ENCODE assay signal across 16 cellular contexts in the genomic region with DNA sequence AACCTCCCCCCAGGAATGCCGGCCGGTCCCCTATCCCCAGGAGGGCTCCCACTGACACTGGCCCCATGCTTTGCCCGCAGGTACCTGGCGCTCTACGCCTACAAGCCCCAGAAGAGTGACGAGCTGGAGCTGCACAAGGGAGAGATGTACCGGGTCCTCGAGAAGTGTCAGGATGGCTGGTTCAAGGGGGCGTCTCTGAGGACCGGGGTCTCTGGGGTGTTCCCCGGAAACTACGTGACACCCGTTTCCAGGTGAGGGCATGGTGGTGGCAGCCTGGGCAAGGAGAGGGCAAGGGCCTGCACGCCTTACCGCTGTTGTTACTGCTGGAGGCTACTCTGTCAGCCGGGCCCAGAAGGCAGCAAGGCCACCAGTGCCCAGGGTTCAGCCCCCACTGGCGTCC.
DNase-seq lines count a peak whose midpoint lies in the region; ATAC-seq and TF ChIP-seq lines count a peak whose summit lies in the region.
"Had no signal": no experiment of that assay in that cellular context is flagged by ENCODE, and none has a peak within 500 bp of the region (broad histone marks: within the 10 kb centered on the region; RNA-seq: fewer than 3 reads in every experiment).

No MANE protein-coding gene starts in this region.

- no peaks in the 10 kb centered on the region for H3K4me1 ChIP-seq in trophoblast cell (ENCODE audit: control insufficient read depth in 1 of 2, insufficient read depth in 2 of 2, low read length in 2 of 2)

- no peak overlapping the region for H3K4me2 ChIP-seq in trophoblast cell (ENCODE audit: low read length)

- no peak overlapping the region for H3K4me3 Mint-ChIP-seq in activated naive CD8-positive, alpha-beta T cell treated with anti-CD3 and anti-CD28 coated beads, Interleukin-2, amount 10 ng/mL, durations not matched to agents 7 days and 5 days
- H3K4me3 Mint-ChIP-seq in activated naive CD8-positive, alpha-beta T cell treated with anti-CD3 and anti-CD28 coated beads for 36 hours, result no peak overlapping the region
- H3K4me3 Mint-ChIP-seq in osteocyte (ENCODE audit: unreplicated experiment), result no peak overlapping the region
- H3K4me3 Mint-ChIP-seq in stimulated activated memory B cell treated with anti-CD40 and anti-IgM and Interleukin-4, amounts not matched to agents 10 μg/mL and 1 μg/mL and 100 μg/mL, for 72 hours, result no peak overlapping the region
- H3K4me3 Mint-ChIP-seq: CD8-positive, alpha-beta memory T cell had no signal

- peaks cover 4% of the 10 kb centered on the region for H3K9me3 ChIP-seq in trophoblast cell (ENCODE audit: insufficient read depth, low read depth, low read length)
- H3K9me3 ChIP-seq: BLaER1, Caco-2 had no signal

- no peaks in the 10 kb centered on the region for H3K27me3 ChIP-seq in trophoblast cell (ENCODE audit: insufficient read depth, low read length)
- H3K27me3 ChIP-seq: BLaER1 had no signal

- peaks cover 1% of the 10 kb centered on the region for H3K4me1 Mint-ChIP-seq in activated naive CD8-positive, alpha-beta T cell treated with anti-CD3 and anti-CD28 coated beads, Interleukin-2, amount 10 ng/mL, durations not matched to agents 7 days and 5 days
- H3K4me1 Mint-ChIP-seq in activated naive CD8-positive, alpha-beta T cell treated with anti-CD3 and anti-CD28 coated beads for 36 hours, result no peaks in the 10 kb centered on the region
- H3K4me1 Mint-ChIP-seq in osteocyte (ENCODE audit: unreplicated experiment), result peaks cover 44% of the 10 kb centered on the region
- H3K4me1 Mint-ChIP-seq in stimulated activated memory B cell treated with anti-CD40 and anti-IgM and Interleukin-4, amounts not matched to agents 10 μg/mL and 1 μg/mL and 100 μg/mL, for 72 hours, result no peaks in the 10 kb centered on the region
- H3K4me1 Mint-ChIP-seq: CD8-positive, alpha-beta memory T cell had no signal

- POLR2A ChIA-PET in activated naive CD8-positive, alpha-beta T cell treated with anti-CD3 and anti-CD28 coated beads, Interleukin-2, amount 10 ng/mL, durations not matched to agents 7 days and 5 days (lab: Charles Lee), result no interaction called here

- no peak overlapping the region for H2AFZ ChIP-seq in trophoblast cell (ENCODE audit: insufficient read depth, low read length, poor library complexity)
- H2AFZ ChIP-seq: GM23248 had no signal

- no peak for TF ChIP-seq CTCF in osteocyte (IDR thresholded peaks at IDR 0.05)

- H2BK120ac ChIP-seq in trophoblast cell (ENCODE audit: insufficient read depth, low read length, poor library complexity), result no peak overlapping the region

- no peak overlapping the region for H4K12ac ChIP-seq in trophoblast cell (ENCODE audit: low read depth, low read length)

- H3K9ac ChIP-seq in trophoblast cell (ENCODE audit: low read length), result no peak overlapping the region
- H3K9ac ChIP-seq: BLaER1, GM23248 had no signal

- no peak overlapping the region for H3K27ac ChIP-seq in trophoblast cell (ENCODE audit: low read depth, low read length)
- H3K27ac ChIP-seq: 22Rv1, GM23248 had no signal

- peak overlapping the region; percentile 75 for H3K27ac Mint-ChIP-seq in activated naive CD8-positive, alpha-beta T cell treated with anti-CD3 and anti-CD28 coated beads, Interleukin-2, amount 10 ng/mL, durations not matched to agents 7 days and 5 days
- H3K27ac Mint-ChIP-seq in activated naive CD8-positive, alpha-beta T cell treated with anti-CD3 and anti-CD28 coated beads for 36 hours, result no peak overlapping the region
- peak overlapping the region; percentile 38 for H3K27ac Mint-ChIP-seq in osteocyte (ENCODE audit: unreplicated experiment)
- no peak overlapping the region for H3K27ac Mint-ChIP-seq in stimulated activated memory B cell treated with anti-CD40 and anti-IgM and Interleukin-4, amounts not matched to agents 10 μg/mL and 1 μg/mL and 100 μg/mL, for 72 hours

- H3K79me2 ChIP-seq in trophoblast cell (ENCODE audit: control insufficient read depth, insufficient read depth, low read length, poor library complexity), result no peaks in the 10 kb centered on the region

- no peak overlapping the region for H2AK5ac ChIP-seq in trophoblast cell (ENCODE audit: low read length)

- no peak overlapping the region for H2BK12ac ChIP-seq in trophoblast cell (ENCODE audit: low read length)

- ATAC-seq in activated naive CD8-positive, alpha-beta T cell treated with anti-CD3 and anti-CD28 coated beads, Interleukin-2, amount 10 ng/mL, durations not matched to agents 7 days and 5 days (ENCODE audit: low read depth), result no peak
- peak; percentile 6 for ATAC-seq in stimulated activated memory B cell treated with anti-CD40 and anti-IgM and Interleukin-4, amounts not matched to agents 10 μg/mL and 1 μg/mL and 100 μg/mL, for 72 hours
- ATAC-seq in GM19328 (IDR thresholded peaks at IDR 0.05; ENCODE audit: unreplicated experiment), result no peak
- ATAC-seq in GM19397 (IDR thresholded peaks at IDR 0.05; ENCODE audit: unreplicated experiment), result no peak

- no peak overlapping the region for H4K91ac ChIP-seq in trophoblast cell (ENCODE audit: low read depth, low read length)

- no peaks in the 10 kb centered on the region for H3K36me3 ChIP-seq in trophoblast cell (ENCODE audit: control insufficient read depth in 1 of 2, insufficient read depth in 2 of 2, low read length in 2 of 2)

- H3K79me1 ChIP-seq in trophoblast cell (ENCODE audit: low read length), result no peaks in the 10 kb centered on the region

- H3K4ac ChIP-seq in trophoblast cell (ENCODE audit: low read depth, low read length), result no peak overlapping the region

- no peak overlapping the region for H4K8ac ChIP-seq in trophoblast cell (ENCODE audit: low read depth, low read length)

- DNase-seq in activated naive CD8-positive, alpha-beta T cell treated with anti-CD3 and anti-CD28 coated beads, Interleukin-2, amount 10 ng/mL, durations not matched to agents 7 days and 5 days, result no peak
- DNase-seq in activated naive CD8-positive, alpha-beta T cell treated with anti-CD3 and anti-CD28 coated beads for 36 hours, result no peak
- DNase-seq in osteocyte (ENCODE audit: extremely low spot score, unreplicated experiment) (no peak), trophoblast cell (no peak)
- DNase-seq: AML-193; Caco-2; CD8-positive, alpha-beta memory T cell; DND-41; GDM1; GM23248; H7 had no signal

- no peak overlapping the region for H3K14ac ChIP-seq in trophoblast cell (ENCODE audit: low read length)

- no CpG with 5 or more reads among the region's 17 CpGs for WGBS in trophoblast cell (ENCODE audit: extremely low coverage, insufficient coverage, insufficient read length)

- no peak overlapping the region for H3K23ac ChIP-seq in trophoblast cell (ENCODE audit: low read length)

- no peaks in the 10 kb centered on the region for H3K36me3 Mint-ChIP-seq in activated naive CD8-positive, alpha-beta T cell treated with anti-CD3 and anti-CD28 coated beads, Interleukin-2, amount 10 ng/mL, durations not matched to agents 7 days and 5 days
- peaks cover 2% of the 10 kb centered on the region for H3K36me3 Mint-ChIP-seq in activated naive CD8-positive, alpha-beta T cell treated with anti-CD3 and anti-CD28 coated beads for 36 hours
- peaks cover 32% of the 10 kb centered on the region for H3K36me3 Mint-ChIP-seq in osteocyte (ENCODE audit: unreplicated experiment)
- H3K36me3 Mint-ChIP-seq in stimulated activated memory B cell treated with anti-CD40 and anti-IgM and Interleukin-4, amounts not matched to agents 10 μg/mL and 1 μg/mL and 100 μg/mL, for 72 hours, result no peaks in the 10 kb centered on the region
- H3K36me3 Mint-ChIP-seq: CD8-positive, alpha-beta memory T cell had no signal

- no peak overlapping the region for H3K4me3 ChIP-seq in trophoblast cell (ENCODE audit: low read depth, low read length)
- H3K4me3 ChIP-seq: BLaER1, GM23248 had no signal

- no peak overlapping the region for H3K18ac ChIP-seq in trophoblast cell (ENCODE audit: low read length)

- H3K27me3 Mint-ChIP-seq in activated naive CD8-positive, alpha-beta T cell treated with anti-CD3 and anti-CD28 coated beads, Interleukin-2, amount 10 ng/mL, durations not matched to agents 7 days and 5 days, result peaks cover 5% of the 10 kb centered on the region
- no peaks in the 10 kb centered on the region for H3K27me3 Mint-ChIP-seq in activated naive CD8-positive, alpha-beta T cell treated with anti-CD3 and anti-CD28 coated beads for 36 hours
- no peaks in the 10 kb centered on the region for H3K27me3 Mint-ChIP-seq in osteocyte (ENCODE audit: unreplicated experiment)
- peaks cover 9% of the 10 kb centered on the region for H3K27me3 Mint-ChIP-seq in stimulated activated memory B cell treated with anti-CD40 and anti-IgM and Interleukin-4, amounts not matched to agents 10 μg/mL and 1 μg/mL and 100 μg/mL, for 72 hours

- H3K9me3 Mint-ChIP-seq in activated naive CD8-positive, alpha-beta T cell treated with anti-CD3 and anti-CD28 coated beads, Interleukin-2, amount 10 ng/mL, durations not matched to agents 7 days and 5 days, result no peaks in the 10 kb centered on the region
- no peaks in the 10 kb centered on the region for H3K9me3 Mint-ChIP-seq in activated naive CD8-positive, alpha-beta T cell treated with anti-CD3 and anti-CD28 coated beads for 36 hours
- H3K9me3 Mint-ChIP-seq in osteocyte (ENCODE audit: unreplicated experiment), result no peaks in the 10 kb centered on the region
- no peaks in the 10 kb centered on the region for H3K9me3 Mint-ChIP-seq in stimulated activated memory B cell treated with anti-CD40 and anti-IgM and Interleukin-4, amounts not matched to agents 10 μg/mL and 1 μg/mL and 100 μg/mL, for 72 hours
- H3K9me3 Mint-ChIP-seq: CD8-positive, alpha-beta memory T cell had no signal

- H2BK5ac ChIP-seq in trophoblast cell (ENCODE audit: low read depth, low read length, poor library complexity), result no peak overlapping the region

Comparison
In these comparisons a context has a peak if more than half of its experiments do, and no peak if none do; other contexts are left out.
1. H3K27ac Mint-ChIP-seq: peak in activated naive CD8-positive, alpha-beta T cell treated with anti-CD3 and anti-CD28 coated beads, Interleukin-2, amount 10 ng/mL, durations not matched to agents 7 days and 5 days (single experiment) and osteocyte (single experiment); none in activated naive CD8-positive, alpha-beta T cell treated with anti-CD3 and anti-CD28 coated beads for 36 hours (single experiment) and stimulated activated memory B cell treated with anti-CD40 and anti-IgM and Interleukin-4, amounts not matched to agents 10 μg/mL and 1 μg/mL and 100 μg/mL, for 72 hours (single experiment).